1 cellular context compared by ENCODE assay signal in genomic region chr3:193788189-193788946, GRCh38.
TF ChIP-seq lines count a peak whose summit lies in the region.

No MANE protein-coding gene starts in this region.

TF ChIP-seq in GM23338, 12 proteins besides CTCF, POLR2A, EP300 and RAD21 (continued from another document):
- TF ChIP-seq, protein P1, sequence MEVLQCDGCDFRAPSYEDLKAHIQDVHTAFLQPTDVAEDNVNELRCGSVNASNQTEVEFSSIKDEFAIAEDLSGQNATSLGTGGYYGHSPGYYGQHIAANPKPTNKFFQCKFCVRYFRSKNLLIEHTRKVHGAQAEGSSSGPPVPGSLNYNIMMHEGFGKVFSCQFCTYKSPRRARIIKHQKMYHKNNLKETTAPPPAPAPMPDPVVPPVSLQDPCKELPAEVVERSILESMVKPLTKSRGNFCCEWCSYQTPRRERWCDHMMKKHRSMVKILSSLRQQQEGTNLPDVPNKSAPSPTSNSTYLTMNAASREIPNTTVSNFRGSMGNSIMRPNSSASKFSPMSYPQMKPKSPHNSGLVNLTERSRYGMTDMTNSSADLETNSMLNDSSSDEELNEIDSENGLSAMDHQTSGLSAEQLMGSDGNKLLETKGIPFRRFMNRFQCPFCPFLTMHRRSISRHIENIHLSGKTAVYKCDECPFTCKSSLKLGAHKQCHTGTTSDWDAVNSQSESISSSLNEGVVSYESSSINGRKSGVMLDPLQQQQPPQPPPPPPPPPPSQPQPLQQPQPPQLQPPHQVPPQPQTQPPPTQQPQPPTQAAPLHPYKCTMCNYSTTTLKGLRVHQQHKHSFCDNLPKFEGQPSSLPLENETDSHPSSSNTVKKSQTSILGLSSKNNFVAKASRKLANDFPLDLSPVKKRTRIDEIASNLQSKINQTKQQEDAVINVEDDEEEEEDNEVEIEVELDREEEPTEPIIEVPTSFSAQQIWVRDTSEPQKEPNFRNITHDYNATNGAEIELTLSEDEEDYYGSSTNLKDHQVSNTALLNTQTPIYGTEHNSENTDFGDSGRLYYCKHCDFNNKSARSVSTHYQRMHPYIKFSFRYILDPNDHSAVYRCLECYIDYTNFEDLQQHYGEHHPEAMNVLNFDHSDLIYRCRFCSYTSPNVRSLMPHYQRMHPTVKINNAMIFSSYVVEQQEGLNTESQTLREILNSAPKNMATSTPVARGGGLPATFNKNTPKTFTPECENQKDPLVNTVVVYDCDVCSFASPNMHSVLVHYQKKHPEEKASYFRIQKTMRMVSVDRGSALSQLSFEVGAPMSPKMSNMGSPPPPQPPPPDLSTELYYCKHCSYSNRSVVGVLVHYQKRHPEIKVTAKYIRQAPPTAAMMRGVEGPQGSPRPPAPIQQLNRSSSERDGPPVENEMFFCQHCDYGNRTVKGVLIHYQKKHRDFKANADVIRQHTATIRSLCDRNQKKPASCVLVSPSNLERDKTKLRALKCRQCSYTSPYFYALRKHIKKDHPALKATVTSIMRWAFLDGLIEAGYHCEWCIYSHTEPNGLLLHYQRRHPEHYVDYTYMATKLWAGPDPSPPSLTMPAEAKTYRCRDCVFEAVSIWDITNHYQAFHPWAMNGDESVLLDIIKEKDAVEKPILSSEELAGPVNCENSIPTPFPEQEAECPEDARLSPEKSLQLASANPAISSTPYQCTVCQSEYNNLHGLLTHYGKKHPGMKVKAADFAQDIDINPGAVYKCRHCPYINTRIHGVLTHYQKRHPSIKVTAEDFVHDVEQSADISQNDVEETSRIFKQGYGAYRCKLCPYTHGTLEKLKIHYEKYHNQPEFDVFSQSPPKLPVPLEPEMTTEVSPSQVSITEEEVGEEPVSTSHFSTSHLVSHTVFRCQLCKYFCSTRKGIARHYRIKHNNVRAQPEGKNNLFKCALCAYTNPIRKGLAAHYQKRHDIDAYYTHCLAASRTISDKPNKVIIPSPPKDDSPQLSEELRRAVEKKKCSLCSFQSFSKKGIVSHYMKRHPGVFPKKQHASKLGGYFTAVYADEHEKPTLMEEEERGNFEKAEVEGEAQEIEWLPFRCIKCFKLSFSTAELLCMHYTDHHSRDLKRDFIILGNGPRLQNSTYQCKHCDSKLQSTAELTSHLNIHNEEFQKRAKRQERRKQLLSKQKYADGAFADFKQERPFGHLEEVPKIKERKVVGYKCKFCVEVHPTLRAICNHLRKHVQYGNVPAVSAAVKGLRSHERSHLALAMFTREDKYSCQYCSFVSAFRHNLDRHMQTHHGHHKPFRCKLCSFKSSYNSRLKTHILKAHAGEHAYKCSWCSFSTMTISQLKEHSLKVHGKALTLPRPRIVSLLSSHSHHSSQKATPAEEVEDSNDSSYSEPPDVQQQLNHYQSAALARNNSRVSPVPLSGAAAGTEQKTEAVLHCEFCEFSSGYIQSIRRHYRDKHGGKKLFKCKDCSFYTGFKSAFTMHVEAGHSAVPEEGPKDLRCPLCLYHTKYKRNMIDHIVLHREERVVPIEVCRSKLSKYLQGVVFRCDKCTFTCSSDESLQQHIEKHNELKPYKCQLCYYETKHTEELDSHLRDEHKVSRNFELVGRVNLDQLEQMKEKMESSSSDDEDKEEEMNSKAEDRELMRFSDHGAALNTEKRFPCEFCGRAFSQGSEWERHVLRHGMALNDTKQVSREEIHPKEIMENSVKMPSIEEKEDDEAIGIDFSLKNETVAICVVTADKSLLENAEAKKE (CRISPR knock-in tag; IDR thresholded peaks at IDR 0.05), result no peak
- TF ChIP-seq, protein P2, sequence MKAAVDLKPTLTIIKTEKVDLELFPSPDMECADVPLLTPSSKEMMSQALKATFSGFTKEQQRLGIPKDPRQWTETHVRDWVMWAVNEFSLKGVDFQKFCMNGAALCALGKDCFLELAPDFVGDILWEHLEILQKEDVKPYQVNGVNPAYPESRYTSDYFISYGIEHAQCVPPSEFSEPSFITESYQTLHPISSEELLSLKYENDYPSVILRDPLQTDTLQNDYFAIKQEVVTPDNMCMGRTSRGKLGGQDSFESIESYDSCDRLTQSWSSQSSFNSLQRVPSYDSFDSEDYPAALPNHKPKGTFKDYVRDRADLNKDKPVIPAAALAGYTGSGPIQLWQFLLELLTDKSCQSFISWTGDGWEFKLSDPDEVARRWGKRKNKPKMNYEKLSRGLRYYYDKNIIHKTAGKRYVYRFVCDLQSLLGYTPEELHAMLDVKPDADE (IDR thresholded peaks at IDR 0.05), result no peak
- TF ChIP-seq EZH2phosphoT487 (IDR thresholded peaks at IDR 0.05; ENCODE audit: unreplicated experiment), result no peak
- no peak for TF ChIP-seq CREB1 (CRISPR knock-in tag; IDR thresholded peaks at IDR 0.05; ENCODE audit: low read depth)
